Comparison of ENCODE assay signal across 27 cellular contexts in genomic region chr17:55230716-55231115, GRCh38.
"Had no signal": no experiment of that assay in that cellular context is flagged by ENCODE, and none has a peak within 500 bp of the region (broad histone marks: within the 10 kb centered on the region; RNA-seq: fewer than 3 reads in every experiment).

No MANE protein-coding gene starts in this region.

- H3K27ac ChIP-seq: neural progenitor cell, ovary, parathyroid adenoma, psoas muscle, right lobe of liver, sigmoid colon, stomach, thoracic aorta, thyroid gland, tibial nerve, upper lobe of right lung, vagina had no signal

- H3K27ac Mint-ChIP-seq: natural killer cell; nephron; neural progenitor cell; progenitor cell of endocrine pancreas; stimulated activated effector memory CD8-positive, alpha-beta T cell treated with anti-CD3 and anti-CD28 coated beads, Interleukin-12 subunit alpha, Interleukin-12 subunit beta, amount 100 ng/mL, for 72 hours; stimulated activated naive B cell treated with anti-CD40 and anti-IgM and Interleukin-4, amounts not matched to agents 10 μg/mL and 1 μg/mL and 100 μg/mL, for 72 hours; stimulated activated naive CD8-positive, alpha-beta T cell treated with anti-CD3 and anti-CD28 coated beads, Interleukin-15, Interleukin-2, amounts not matched to agents 100 ng/mL and 50 ng/mL, for 24 hours; type B pancreatic cell had no signal

- ATAC-seq: natural killer cell; psoas muscle; right cardiac atrium; right lobe of liver; stimulated activated effector memory CD8-positive, alpha-beta T cell treated with anti-CD3 and anti-CD28 coated beads, Interleukin-12 subunit alpha, Interleukin-12 subunit beta, amount 100 ng/mL, for 72 hours; stimulated activated naive B cell treated with anti-CD40 and anti-IgM and Interleukin-4, amounts not matched to agents 10 μg/mL and 1 μg/mL and 100 μg/mL, for 72 hours; upper lobe of right lung had no signal

- H3K4me1 Mint-ChIP-seq: natural killer cell; nephron; stimulated activated effector memory CD8-positive, alpha-beta T cell treated with anti-CD3 and anti-CD28 coated beads, Interleukin-12 subunit alpha, Interleukin-12 subunit beta, amount 100 ng/mL, for 72 hours; stimulated activated naive B cell treated with anti-CD40 and anti-IgM and Interleukin-4, amounts not matched to agents 10 μg/mL and 1 μg/mL and 100 μg/mL, for 72 hours had no signal

- H3K9me3 Mint-ChIP-seq: natural killer cell; nephron; neural progenitor cell; stimulated activated effector memory CD8-positive, alpha-beta T cell treated with anti-CD3 and anti-CD28 coated beads, Interleukin-12 subunit alpha, Interleukin-12 subunit beta, amount 100 ng/mL, for 72 hours; stimulated activated naive CD8-positive, alpha-beta T cell treated with anti-CD3 and anti-CD28 coated beads, Interleukin-15, Interleukin-2, amounts not matched to agents 100 ng/mL and 50 ng/mL, for 24 hours; type B pancreatic cell had no signal

- H3K36me3 Mint-ChIP-seq: natural killer cell; neural progenitor cell; stimulated activated effector memory CD8-positive, alpha-beta T cell treated with anti-CD3 and anti-CD28 coated beads, Interleukin-12 subunit alpha, Interleukin-12 subunit beta, amount 100 ng/mL, for 72 hours; type B pancreatic cell had no signal

- H3K4me3 Mint-ChIP-seq: natural killer cell; nephron; neural progenitor cell; stimulated activated effector memory CD8-positive, alpha-beta T cell treated with anti-CD3 and anti-CD28 coated beads, Interleukin-12 subunit alpha, Interleukin-12 subunit beta, amount 100 ng/mL, for 72 hours; stimulated activated naive B cell treated with anti-CD40 and anti-IgM and Interleukin-4, amounts not matched to agents 10 μg/mL and 1 μg/mL and 100 μg/mL, for 72 hours; stimulated activated naive CD8-positive, alpha-beta T cell treated with anti-CD3 and anti-CD28 coated beads, Interleukin-15, Interleukin-2, amounts not matched to agents 100 ng/mL and 50 ng/mL, for 24 hours; type B pancreatic cell had no signal

- DNase-seq: natural killer cell; occipital lobe; ovary; posterior cingulate gyrus; psoas muscle; right cardiac atrium; right lobe of liver; sigmoid colon; stimulated activated CD4-positive, alpha-beta T cell treated with anti-CD3 and anti-CD28 coated beads, Interleukin-15, amount 100 ng/mL, for 24 hours; stimulated activated CD4-positive, alpha-beta T cell treated with anti-CD3 and anti-CD28 coated beads, Interleukin-2, amount 100 ng/mL, for 24 hours; stimulated activated CD4-positive, alpha-beta T cell treated with anti-CD3 and anti-CD28 coated beads, Interleukin-2, amount 100 ng/mL, for 48 hours; stimulated activated CD4-positive, alpha-beta T cell treated with anti-CD3 and anti-CD28 coated beads, Interleukin-4, amount 100 ng/mL, for 24 hours; stimulated activated naive B cell treated with anti-CD40 and anti-IgM and Interleukin-4, amounts not matched to agents 10 μg/mL and 1 μg/mL and 100 μg/mL, for 72 hours; stimulated activated naive CD4-positive, alpha-beta T cell treated with Interleukin-2 at 50 U/mL for 16 hours; stomach; thyroid gland; upper lobe of right lung had no signal
